Comparison of ENCODE assay signal across 1 cellular context in the genomic region with DNA sequence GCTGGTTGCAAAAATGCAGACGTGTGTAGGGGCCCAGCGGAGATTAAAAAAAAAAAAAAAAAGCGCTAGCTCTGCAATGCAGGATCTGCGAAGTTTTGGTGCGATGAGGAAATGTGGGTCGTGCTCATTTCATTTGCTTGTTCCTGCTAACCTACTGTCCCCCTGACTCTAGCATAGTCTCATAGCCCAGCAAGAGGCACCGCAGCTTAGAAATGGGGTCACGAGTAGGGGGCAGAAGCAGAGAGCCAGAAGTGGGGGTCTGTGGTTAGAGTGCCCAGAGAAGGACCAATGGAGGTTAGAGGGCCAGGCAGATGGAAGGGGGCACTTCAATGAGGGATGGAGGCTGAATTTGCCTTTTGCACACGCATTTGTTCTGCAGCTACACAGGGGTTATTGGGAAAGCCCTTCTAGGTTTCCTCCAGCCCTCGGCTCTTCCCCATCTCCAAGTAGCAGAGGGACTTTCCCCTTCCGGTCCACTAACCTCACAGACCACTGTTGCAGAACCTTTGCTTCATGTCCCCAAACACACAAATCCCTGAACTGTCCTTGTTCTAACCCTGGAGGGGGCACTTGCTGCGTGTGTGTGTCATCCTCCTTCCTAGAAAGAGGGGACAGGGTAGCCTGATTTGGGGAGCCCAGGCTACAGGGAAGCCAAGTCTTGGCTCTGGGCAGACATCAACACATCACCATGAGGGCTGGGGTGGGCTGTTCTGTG.
TF ChIP-seq lines count a peak whose summit lies in the region.

No MANE protein-coding gene starts in this region.

TF ChIP-seq in A549, 52 proteins besides CTCF, POLR2A, EP300 and RAD21 (continued from another document):
- TF ChIP-seq, protein P1, sequence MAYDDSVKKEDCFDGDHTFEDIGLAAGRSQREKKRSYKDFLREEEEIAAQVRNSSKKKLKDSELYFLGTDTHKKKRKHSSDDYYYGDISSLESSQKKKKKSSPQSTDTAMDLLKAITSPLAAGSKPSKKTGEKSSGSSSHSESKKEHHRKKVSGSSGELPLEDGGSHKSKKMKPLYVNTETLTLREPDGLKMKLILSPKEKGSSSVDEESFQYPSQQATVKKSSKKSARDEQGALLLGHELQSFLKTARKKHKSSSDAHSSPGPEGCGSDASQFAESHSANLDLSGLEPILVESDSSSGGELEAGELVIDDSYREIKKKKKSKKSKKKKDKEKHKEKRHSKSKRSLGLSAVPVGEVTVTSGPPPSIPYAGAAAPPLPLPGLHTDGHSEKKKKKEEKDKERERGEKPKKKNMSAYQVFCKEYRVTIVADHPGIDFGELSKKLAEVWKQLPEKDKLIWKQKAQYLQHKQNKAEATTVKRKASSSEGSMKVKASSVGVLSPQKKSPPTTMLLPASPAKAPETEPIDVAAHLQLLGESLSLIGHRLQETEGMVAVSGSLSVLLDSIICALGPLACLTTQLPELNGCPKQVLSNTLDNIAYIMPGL (CRISPR knock-in tag; IDR thresholded peaks at IDR 0.05; ENCODE audit: borderline replicate concordance): no peak
- no peak for TF ChIP-seq HOXA7 (CRISPR knock-in tag; IDR thresholded peaks at IDR 0.05)
- TF ChIP-seq GATA3 (IDR thresholded peaks at IDR 0.05; ENCODE audit: borderline replicate concordance): no peak
- no peak for TF ChIP-seq JUN (IDR thresholded peaks at IDR 0.05)
- no peak for TF ChIP-seq RNF2 (IDR thresholded peaks at IDR 0.05; ENCODE audit: borderline replicate concordance, low read depth)
- TF ChIP-seq EHF (CRISPR knock-in tag; IDR thresholded peaks at IDR 0.05): no peak
- no peak for TF ChIP-seq EHMT2 (IDR thresholded peaks at IDR 0.05; ENCODE audit: low read depth)
